ENCODE assay signal across 8 cellular contexts in the genomic region with DNA sequence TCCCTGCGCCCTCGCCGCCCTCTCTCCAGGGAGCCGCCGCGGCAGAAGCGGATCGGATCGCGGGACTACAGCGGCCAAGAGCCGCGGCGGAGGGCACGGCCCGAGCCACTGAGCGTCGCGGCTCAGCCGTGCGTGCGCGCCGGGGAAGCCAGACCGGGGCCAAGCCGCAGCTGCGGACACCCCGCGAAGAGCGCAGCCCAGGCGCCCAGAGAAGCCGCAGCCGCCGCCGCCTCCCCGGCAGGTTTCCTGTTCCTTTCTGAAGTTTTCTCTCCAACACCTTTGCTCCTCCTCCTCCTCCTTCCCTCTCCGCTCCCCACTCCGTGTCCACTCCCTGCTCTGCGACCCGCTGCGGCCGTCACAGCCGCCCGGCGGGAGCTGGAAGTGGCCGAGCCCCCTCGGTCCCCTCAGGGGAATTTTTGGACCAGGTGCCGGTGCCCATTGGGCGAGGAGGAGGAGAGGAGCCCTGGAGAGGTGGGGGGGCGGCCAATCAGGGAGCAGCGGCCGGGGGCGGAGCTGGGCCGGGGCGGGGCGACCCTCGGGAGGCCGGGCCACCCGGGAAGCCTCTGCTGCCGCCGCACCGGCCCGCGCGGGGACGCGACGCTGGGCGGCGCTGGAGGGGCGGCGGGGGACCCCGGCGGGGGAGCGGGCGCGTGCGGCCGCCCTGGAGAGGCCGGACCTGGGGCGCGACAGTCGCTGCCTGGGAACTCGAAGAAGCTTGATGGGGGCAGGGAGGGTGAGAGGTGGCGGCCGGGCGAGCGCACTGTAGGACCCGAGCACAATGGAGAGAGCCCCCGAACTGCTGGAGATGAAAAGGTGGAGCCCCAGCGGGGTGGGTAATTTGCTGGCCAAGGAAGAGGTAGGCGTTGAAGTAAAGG. TPM values are rescaled to one million over a fixed set of nuclear protein-coding genes. Genes with fewer than 3 reads are reported as not detected.
DNase-seq lines count a peak whose midpoint lies in the region; ATAC-seq, FAIRE-seq and TF ChIP-seq lines count a peak whose summit lies in the region.

TSS of gene ITPR2 (minus strand) at position 378 of the 875 bp plus-strand sequence. CDS start 413 bp downstream, outside the sequence.

- H3K9me3 Mint-ChIP-seq in activated T-helper 1 cell treated with anti-CD3 and anti-CD28 coated beads, Interleukin-12 subunit alpha, Interleukin-12 subunit beta, Interleukin-2, Interleukin-4 antibody, amounts not matched to agents 30 ng/mL and 10 ng/mL and 1 ng/mL, durations not matched to agents 14 hours and 24 hours and 36 hours: no peaks in the 10 kb centered on the region
- no peaks in the 10 kb centered on the region for H3K9me3 Mint-ChIP-seq in naive thymus-derived CD8-positive, alpha-beta T cell

- H2AFZ ChIP-seq in fibroblast of lung (ENCODE audit: low read length): peak within 1 kb of the TSS; percentile 97

- H3K4me2 ChIP-seq in DOHH2 (ENCODE audit: low read length) (peak within 1 kb of the TSS; percentile 96), fibroblast of lung (ENCODE audit: extremely low read depth, insufficient read depth, low read length) (peak within 1 kb of the TSS; percentile 97)

- H3K36me3 Mint-ChIP-seq in activated T-helper 1 cell treated with anti-CD3 and anti-CD28 coated beads, Interleukin-12 subunit alpha, Interleukin-12 subunit beta, Interleukin-2, Interleukin-4 antibody, amounts not matched to agents 30 ng/mL and 10 ng/mL and 1 ng/mL, durations not matched to agents 14 hours and 24 hours and 36 hours (ENCODE audit: low read depth): peaks cover 9% of the 10 kb centered on the region
- H3K36me3 Mint-ChIP-seq in naive thymus-derived CD8-positive, alpha-beta T cell: no peaks in the 10 kb centered on the region

- peak within 1 kb of the TSS; percentile 87 for H3K27ac ChIP-seq in DOHH2 (ENCODE audit: low read depth, low read length)
- peak within 1 kb of the TSS; percentile 90 for H3K27ac ChIP-seq in fibroblast of lung (ENCODE audit: insufficient read depth, low read length)

- H3K9me2 ChIP-seq in DOHH2 (replicated peaks; ENCODE audit: control insufficient read depth, low read length): no peaks in the 10 kb centered on the region

- H3K9me3 ChIP-seq in DOHH2 (ENCODE audit: control insufficient read depth, insufficient read depth, low read length): no peaks in the 10 kb centered on the region
- no peaks in the 10 kb centered on the region for H3K9me3 ChIP-seq in fibroblast of lung (ENCODE audit: control insufficient read depth, insufficient read depth, low read depth, low read length)

- H3K4me3 ChIP-seq in DOHH2 (ENCODE audit: low read length) (peak within 1 kb of the TSS; percentile 97), fibroblast of lung (replicated peaks in 1 of 4; ENCODE audit: control extremely low read depth in 1 of 4, insufficient read depth in 1 of 4, low read depth in 3 of 4, low read length in 4 of 4) (peak within 1 kb of the TSS; percentile 68 to 93 (median 86))

- H4K20me1 ChIP-seq in DOHH2 (ENCODE audit: control insufficient read depth, insufficient read depth, low read depth, low read length): peaks cover 12% of the 10 kb centered on the region
- no peaks in the 10 kb centered on the region for H4K20me1 ChIP-seq in fibroblast of lung (ENCODE audit: control insufficient read depth, extremely low read depth, insufficient read depth, low read length)

- H3K36me3 ChIP-seq in DOHH2 (ENCODE audit: control insufficient read depth, low read length) (peaks cover 12% of the 10 kb centered on the region), fibroblast of lung (ENCODE audit: control insufficient read depth, insufficient read depth, low read length) (no peaks in the 10 kb centered on the region)

- ATAC-seq in GM21619 (IDR thresholded peaks at IDR 0.05; ENCODE audit: unreplicated experiment): peak; percentile 70
- ATAC-seq in naive thymus-derived CD8-positive, alpha-beta T cell: peak; percentile 87 to 90

- H3K4me1 ChIP-seq in DOHH2 (ENCODE audit: control insufficient read depth, low read length) (peaks cover 46% of the 10 kb centered on the region), fibroblast of lung (ENCODE audit: control insufficient read depth, extremely low read depth, insufficient read depth, low read length) (peaks cover 5% of the 10 kb centered on the region)

- POLR2A ChIA-PET in naive thymus-derived CD8-positive, alpha-beta T cell (lab: Charles Lee): interaction anchor here (0.6 to 3.7 kb wide), 14 partner anchors 8 to 472 kb away, joined by 3 to 30 read pairs (median 5); partner anchors contain the start of genes FGFR1OP2, MED21, STK38L and TM7SF3

- intact Hi-C loops in activated T-helper 1 cell treated with anti-CD3 and anti-CD28 coated beads, Interleukin-12 subunit alpha, Interleukin-12 subunit beta, Interleukin-2, Interleukin-4 antibody, amounts not matched to agents 30 ng/mL and 10 ng/mL and 1 ng/mL, durations not matched to agents 14 hours and 24 hours and 36 hours (cut with micrococcal nuclease): loop anchor here (1.0 to 10.0 kb wide), 13 partner anchors 20 to 1638 kb away; partner anchors contain the start of genes BMAL2, DNAI7, ETFRF1 and FGFR1OP2

- peak within 1 kb of the TSS; percentile 79 for H3K9ac ChIP-seq in fibroblast of lung (ENCODE audit: insufficient read depth, low read length)

- peak within 1 kb of the TSS; percentile 99 for H3K4me3 Mint-ChIP-seq in activated T-helper 1 cell treated with anti-CD3 and anti-CD28 coated beads, Interleukin-12 subunit alpha, Interleukin-12 subunit beta, Interleukin-2, Interleukin-4 antibody, amounts not matched to agents 30 ng/mL and 10 ng/mL and 1 ng/mL, durations not matched to agents 14 hours and 24 hours and 36 hours
- H3K4me3 Mint-ChIP-seq in naive thymus-derived CD8-positive, alpha-beta T cell: peak within 1 kb of the TSS; percentile 95 to 99 (median 98)

- FAIRE-seq in RCC 7860 (lab: Jason Lieb, UNC): no peak

- peak within 1 kb of the TSS; percentile 98 for H3K27ac Mint-ChIP-seq in activated T-helper 1 cell treated with anti-CD3 and anti-CD28 coated beads, Interleukin-12 subunit alpha, Interleukin-12 subunit beta, Interleukin-2, Interleukin-4 antibody, amounts not matched to agents 30 ng/mL and 10 ng/mL and 1 ng/mL, durations not matched to agents 14 hours and 24 hours and 36 hours
- H3K27ac Mint-ChIP-seq in naive thymus-derived CD8-positive, alpha-beta T cell: peak within 1 kb of the TSS; percentile 98 to 100 (median 98)

- DNase-seq in KBM-7 (peak; percentile 81), RCC 7860 (ENCODE audit: low spot score) (peak; percentile 74), fibroblast of lung (ENCODE audit: low read depth in 2 of 2) (peak; percentile 80 to 88)
- peak; percentile 89 for DNase-seq in activated T-helper 1 cell treated with anti-CD3 and anti-CD28 coated beads, Interleukin-12 subunit alpha, Interleukin-12 subunit beta, Interleukin-2, Interleukin-4 antibody, amounts not matched to agents 30 ng/mL and 10 ng/mL and 1 ng/mL, durations not matched to agents 14 hours and 24 hours and 36 hours (ENCODE audit: low spot score)
- peak; percentile 84 to 94 (median 90) for DNase-seq in naive thymus-derived CD8-positive, alpha-beta T cell
- DNase-seq in stimulated activated naive CD4-positive, alpha-beta T cell treated with Interleukin-2 at 50 U/mL for 16 hours (lab: John Stamatoyannopoulos, UW): peak; percentile 91

- in situ Hi-C loops in KBM-7 (cut with MboI; ENCODE audit: low pct_unique_long_range_greater_than_20kb, low sequenced_read_pairs): no loop called here

- H3K4me1 Mint-ChIP-seq in activated T-helper 1 cell treated with anti-CD3 and anti-CD28 coated beads, Interleukin-12 subunit alpha, Interleukin-12 subunit beta, Interleukin-2, Interleukin-4 antibody, amounts not matched to agents 30 ng/mL and 10 ng/mL and 1 ng/mL, durations not matched to agents 14 hours and 24 hours and 36 hours (ENCODE audit: low read depth): peaks cover 42% of the 10 kb centered on the region
- H3K4me1 Mint-ChIP-seq in naive thymus-derived CD8-positive, alpha-beta T cell: peaks cover 21 to 52% (median 44%) of the 10 kb centered on the region in 4 donors

- H3F3A ChIP-seq in DOHH2 (ENCODE audit: control insufficient read depth, insufficient read depth): peaks cover 6% of the 10 kb centered on the region; the same call in 1 of the 2 replicates

- peaks cover 5% of the 10 kb centered on the region for H3K27me3 Mint-ChIP-seq in activated T-helper 1 cell treated with anti-CD3 and anti-CD28 coated beads, Interleukin-12 subunit alpha, Interleukin-12 subunit beta, Interleukin-2, Interleukin-4 antibody, amounts not matched to agents 30 ng/mL and 10 ng/mL and 1 ng/mL, durations not matched to agents 14 hours and 24 hours and 36 hours (ENCODE audit: insufficient read depth)
- H3K27me3 Mint-ChIP-seq in naive thymus-derived CD8-positive, alpha-beta T cell: no peaks in the 10 kb centered on the region

- H3K27me3 ChIP-seq in DOHH2 (ENCODE audit: control insufficient read depth, low read length): no peaks in the 10 kb centered on the region
- H3K27me3 ChIP-seq in fibroblast of lung (ENCODE audit: control insufficient read depth, insufficient read depth, low read length): no peaks in the 10 kb centered on the region

- TF ChIP-seq CTCF in DOHH2 (IDR thresholded peaks at IDR 0.05; ENCODE audit: low read depth, low read length, poor library complexity, severe bottlenecking) (peak; percentile 15), fibroblast of lung (conservative IDR thresholded peaks at IDR 0.05 in 1 of 2, IDR thresholded peaks at IDR 0.05 in 1 of 2; ENCODE audit: low read depth in 1 of 2, low read length in 2 of 2) (no peak)

- H3K79me2 ChIP-seq in DOHH2 (ENCODE audit: control insufficient read depth, low read length) (peaks cover 39% of the 10 kb centered on the region), fibroblast of lung (ENCODE audit: control insufficient read depth, insufficient read depth, low read length) (peaks cover 8% of the 10 kb centered on the region)

RNA-seq across cellular contexts. Expression of gene ITPR2, which starts in this region (rescaled TPM):
- total RNA-seq in activated T-helper 1 cell treated with anti-CD3 and anti-CD28 coated beads, Interleukin-12 subunit alpha, Interleukin-12 subunit beta, Interleukin-2, Interleukin-4 antibody, amounts not matched to agents 30 ng/mL and 10 ng/mL and 1 ng/mL, durations not matched to agents 14 hours and 24 hours and 36 hours: 33.0 and 34.2 TPM in 2 replicates
- total RNA-seq in fibroblast of lung: 13.6 and 24.6 TPM in 2 replicates
- 3.6 and 5.1 TPM in 2 replicates for polyA plus RNA-seq in fibroblast of lung
- polyA plus RNA-seq in fibroblast of lung (2012): 2.9 and 3.4 TPM in 2 replicates
- polyA minus RNA-seq in fibroblast of lung (ENCODE audit: low replicate concordance): 5.1 and 5.7 TPM in 2 replicates
- total RNA-seq in naive thymus-derived CD8-positive, alpha-beta T cell: 10 to 100 TPM; 37.9 to 45.9 TPM
- 1 to 10 TPM; 4.6 to 9.6 (median 8.3) TPM for polyA plus RNA-seq in naive thymus-derived CD8-positive, alpha-beta T cell

Comparison
In these comparisons a context has a peak if more than half of its experiments do, and no peak if none do; other contexts are left out.
1. Peak in every context shown above with its lines: DNase-seq, ATAC-seq, H3K4me3 ChIP-seq and H3K27ac ChIP-seq.